Comparison of ENCODE assay signal across 20 cellular contexts in the genomic region with DNA sequence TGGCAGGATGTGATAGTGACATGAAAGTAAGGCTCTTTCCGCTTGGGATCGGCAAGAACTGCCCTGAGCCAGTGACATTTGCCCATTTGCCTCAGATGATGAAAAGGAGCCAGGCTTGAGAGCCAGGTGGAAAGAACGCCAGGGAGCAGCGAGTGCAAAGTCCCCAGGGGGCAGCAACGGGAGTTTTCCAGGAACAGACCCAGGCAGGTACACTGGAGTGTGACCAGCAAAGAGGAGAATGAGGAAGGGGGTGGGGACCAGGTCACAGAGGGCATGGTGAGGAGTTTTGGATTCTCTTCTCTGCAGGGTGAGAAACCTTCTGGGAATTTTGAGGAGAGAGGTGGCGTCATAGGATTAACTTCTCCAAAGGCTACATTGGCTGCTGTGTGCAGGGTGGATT. TPM values are rescaled to one million over a fixed set of nuclear protein-coding genes. Genes with fewer than 3 reads are reported as not detected.
DNase-seq lines count a peak whose midpoint lies in the region; ATAC-seq and TF ChIP-seq lines count a peak whose summit lies in the region.
"Had no signal": no experiment of that assay in that cellular context is flagged by ENCODE, and none has a peak within 500 bp of the region (broad histone marks: within the 10 kb centered on the region; RNA-seq: fewer than 3 reads in every experiment).

No MANE protein-coding gene starts in this region.

- H3K9me3 Mint-ChIP-seq in activated T-cell treated with anti-CD3 and anti-CD28 coated beads, Interleukin-2, amount 50 U/mL, for 4 hours = no peaks in the 10 kb centered on the region
- H3K9me3 Mint-ChIP-seq: activated CD8-positive, alpha-beta T cell treated with anti-CD3 and anti-CD28 coated beads for 36 hours; dendritic cell treated with granulocyte-macrophage colony-stimulating factor and Interleukin-4, amounts not matched to agents 40 ng/mL and 50 ng/mL, for 4 days had no signal

- TF ChIP-seq EP300 in Ishikawa (IDR thresholded peaks at IDR 0.05; ENCODE audit: borderline replicate concordance) = peak; percentile 58; the same call in 1 of the 2 replicates

- no peaks in the 10 kb centered on the region for H4K20me1 ChIP-seq in BLaER1

- no peak overlapping the region for H3K27ac ChIP-seq in BLaER1
- H3K27ac ChIP-seq: adrenal gland, C4-2B, cardiac muscle cell, left ventricle myocardium inferior, prostate gland had no signal

- H3K4me3 Mint-ChIP-seq in T-helper 17 cell = no peak overlapping the region
- H3K4me3 Mint-ChIP-seq in activated T-cell treated with anti-CD3 and anti-CD28 coated beads, Interleukin-2, amount 50 U/mL, for 4 hours = no peak overlapping the region
- H3K4me3 Mint-ChIP-seq: activated CD8-positive, alpha-beta T cell treated with anti-CD3 and anti-CD28 coated beads for 36 hours; dendritic cell treated with granulocyte-macrophage colony-stimulating factor and Interleukin-4, amounts not matched to agents 40 ng/mL and 50 ng/mL, for 4 days had no signal

- no peaks in the 10 kb centered on the region for H3K36me3 ChIP-seq in BLaER1
- H3K36me3 ChIP-seq: adrenal gland, cardiac muscle cell, left ventricle myocardium inferior, prostate gland had no signal

- DNase-seq in T-helper 17 cell (no peak), left kidney (ENCODE audit: low read depth, low spot score) (peak; percentile 24), MV-4-11 (lab: John Stamatoyannopoulos, UW) (no peak)
- no peak for DNase-seq in activated T-cell treated with anti-CD3 and anti-CD28 coated beads, Interleukin-2, amount 50 U/mL, for 4 hours
- DNase-seq: activated CD8-positive, alpha-beta T cell treated with anti-CD3 and anti-CD28 coated beads for 36 hours; activated T-cell treated with anti-CD3 and anti-CD28 coated beads for 4 hours; adrenal gland; DMS153; left ventricle myocardium inferior; NCI-H187 treated with DMSO at 0.1 percent for 48 hours had no signal

- H3K4me1 ChIP-seq in BLaER1 = peaks cover 53% of the 10 kb centered on the region
- H3K4me1 ChIP-seq: adrenal gland, left ventricle myocardium inferior, prostate gland had no signal

- no peak overlapping the region for H3K9ac ChIP-seq in BLaER1

- H3K27ac Mint-ChIP-seq in T-helper 17 cell = peak overlapping the region; percentile 16
- H3K27ac Mint-ChIP-seq: activated CD8-positive, alpha-beta T cell treated with anti-CD3 and anti-CD28 coated beads for 36 hours; dendritic cell treated with granulocyte-macrophage colony-stimulating factor and Interleukin-4, amounts not matched to agents 40 ng/mL and 50 ng/mL, for 4 days had no signal

- peaks cover 6% of the 10 kb centered on the region for H3K36me3 Mint-ChIP-seq in T-helper 17 cell (ENCODE audit: low read depth)
- no peaks in the 10 kb centered on the region for H3K36me3 Mint-ChIP-seq in activated T-cell treated with anti-CD3 and anti-CD28 coated beads, Interleukin-2, amount 50 U/mL, for 4 hours (ENCODE audit: insufficient read depth)

- ATAC-seq in T-helper 17 cell (no peak), HG02981 (IDR thresholded peaks at IDR 0.05; ENCODE audit: unreplicated experiment) (no peak), HG03520 (IDR thresholded peaks at IDR 0.05; ENCODE audit: unreplicated experiment) (no peak)
- no peak for ATAC-seq in activated T-cell treated with anti-CD3 and anti-CD28 coated beads, Interleukin-2, amount 50 U/mL, for 4 hours
- ATAC-seq: activated CD4-positive, CD25-positive, alpha-beta regulatory T cell treated with anti-CD3 and anti-CD28 coated beads, Interleukin-2, amount 50 U/mL, for 24 hours; activated CD8-positive, alpha-beta T cell treated with anti-CD3 and anti-CD28 coated beads for 36 hours; Right ventricle myocardium inferior had no signal

- H3K4me1 Mint-ChIP-seq in T-helper 17 cell = peaks cover 7% of the 10 kb centered on the region
- peaks cover 2% of the 10 kb centered on the region for H3K4me1 Mint-ChIP-seq in activated T-cell treated with anti-CD3 and anti-CD28 coated beads, Interleukin-2, amount 50 U/mL, for 4 hours (ENCODE audit: low read depth)

- H3K27me3 ChIP-seq in BLaER1 = no peaks in the 10 kb centered on the region
- H3K27me3 ChIP-seq: adrenal gland, cardiac muscle cell had no signal

- H3K9me3 ChIP-seq in BLaER1 (0 out of 2 replicates have a peak, but pooled peaks cover 8% of the 10 kb centered on the region), T-helper 17 cell (ENCODE audit: control insufficient read depth, low read length, poor library complexity, severe bottlenecking) (no peaks in the 10 kb centered on the region)
- H3K9me3 ChIP-seq: adrenal gland, prostate gland had no signal

- peak overlapping the region; percentile 61 for H3K4me2 ChIP-seq in BLaER1

- TF ChIP-seq RAD21 in Ishikawa (IDR thresholded peaks at IDR 0.05; ENCODE audit: low read depth) = peak; percentile 32

- H3K4me3 ChIP-seq in BLaER1 = no peak overlapping the region
- H3K4me3 ChIP-seq: adrenal gland, cardiac muscle cell, left ventricle myocardium inferior, prostate gland had no signal

- H3K27me3 Mint-ChIP-seq in T-helper 17 cell = peaks cover 47% of the 10 kb centered on the region
- H3K27me3 Mint-ChIP-seq in activated T-cell treated with anti-CD3 and anti-CD28 coated beads, Interleukin-2, amount 50 U/mL, for 4 hours (ENCODE audit: low read depth) = peaks cover 8% of the 10 kb centered on the region

TF ChIP-seq in Ishikawa, 13 proteins besides CTCF, POLR2A, EP300 and RAD21:
- no peak; the same call in 1 of the 2 replicates for TF ChIP-seq NFIC (IDR thresholded peaks at IDR 0.05)
- TF ChIP-seq TEAD4 (IDR thresholded peaks at IDR 0.05) = 0 out of 2 replicates have a peak, but pooled peaks have one; percentile 20
- no peak for TF ChIP-seq FOXM1 (IDR thresholded peaks at IDR 0.05; ENCODE audit: borderline replicate concordance, low read depth)
- no peak for TF ChIP-seq CREB1 (IDR thresholded peaks at IDR 0.05; ENCODE audit: low read depth)
- TF ChIP-seq CEBPB (IDR thresholded peaks at IDR 0.05) = no peak
- TF ChIP-seq EGR1 (IDR thresholded peaks at IDR 0.05) = no peak
- TF ChIP-seq TAF1 (IDR thresholded peaks at IDR 0.05; ENCODE audit: low read depth) = no peak
- TF ChIP-seq, protein P1, sequence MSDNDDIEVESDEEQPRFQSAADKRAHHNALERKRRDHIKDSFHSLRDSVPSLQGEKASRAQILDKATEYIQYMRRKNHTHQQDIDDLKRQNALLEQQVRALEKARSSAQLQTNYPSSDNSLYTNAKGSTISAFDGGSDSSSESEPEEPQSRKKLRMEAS (IDR thresholded peaks at IDR 0.05) = peak; percentile 17; the same call in 1 of the 2 replicates
- TF ChIP-seq TCF12 (IDR thresholded peaks at IDR 0.05; ENCODE audit: low read depth) = peak; percentile 67
- TF ChIP-seq, protein P2, sequence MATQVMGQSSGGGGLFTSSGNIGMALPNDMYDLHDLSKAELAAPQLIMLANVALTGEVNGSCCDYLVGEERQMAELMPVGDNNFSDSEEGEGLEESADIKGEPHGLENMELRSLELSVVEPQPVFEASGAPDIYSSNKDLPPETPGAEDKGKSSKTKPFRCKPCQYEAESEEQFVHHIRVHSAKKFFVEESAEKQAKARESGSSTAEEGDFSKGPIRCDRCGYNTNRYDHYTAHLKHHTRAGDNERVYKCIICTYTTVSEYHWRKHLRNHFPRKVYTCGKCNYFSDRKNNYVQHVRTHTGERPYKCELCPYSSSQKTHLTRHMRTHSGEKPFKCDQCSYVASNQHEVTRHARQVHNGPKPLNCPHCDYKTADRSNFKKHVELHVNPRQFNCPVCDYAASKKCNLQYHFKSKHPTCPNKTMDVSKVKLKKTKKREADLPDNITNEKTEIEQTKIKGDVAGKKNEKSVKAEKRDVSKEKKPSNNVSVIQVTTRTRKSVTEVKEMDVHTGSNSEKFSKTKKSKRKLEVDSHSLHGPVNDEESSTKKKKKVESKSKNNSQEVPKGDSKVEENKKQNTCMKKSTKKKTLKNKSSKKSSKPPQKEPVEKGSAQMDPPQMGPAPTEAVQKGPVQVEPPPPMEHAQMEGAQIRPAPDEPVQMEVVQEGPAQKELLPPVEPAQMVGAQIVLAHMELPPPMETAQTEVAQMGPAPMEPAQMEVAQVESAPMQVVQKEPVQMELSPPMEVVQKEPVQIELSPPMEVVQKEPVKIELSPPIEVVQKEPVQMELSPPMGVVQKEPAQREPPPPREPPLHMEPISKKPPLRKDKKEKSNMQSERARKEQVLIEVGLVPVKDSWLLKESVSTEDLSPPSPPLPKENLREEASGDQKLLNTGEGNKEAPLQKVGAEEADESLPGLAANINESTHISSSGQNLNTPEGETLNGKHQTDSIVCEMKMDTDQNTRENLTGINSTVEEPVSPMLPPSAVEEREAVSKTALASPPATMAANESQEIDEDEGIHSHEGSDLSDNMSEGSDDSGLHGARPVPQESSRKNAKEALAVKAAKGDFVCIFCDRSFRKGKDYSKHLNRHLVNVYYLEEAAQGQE (IDR thresholded peaks at IDR 0.05; ENCODE audit: low read depth) = no peak
- TF ChIP-seq YY1 (IDR thresholded peaks at IDR 0.05; ENCODE audit: low read depth) = no peak
- TF ChIP-seq, protein P3, sequence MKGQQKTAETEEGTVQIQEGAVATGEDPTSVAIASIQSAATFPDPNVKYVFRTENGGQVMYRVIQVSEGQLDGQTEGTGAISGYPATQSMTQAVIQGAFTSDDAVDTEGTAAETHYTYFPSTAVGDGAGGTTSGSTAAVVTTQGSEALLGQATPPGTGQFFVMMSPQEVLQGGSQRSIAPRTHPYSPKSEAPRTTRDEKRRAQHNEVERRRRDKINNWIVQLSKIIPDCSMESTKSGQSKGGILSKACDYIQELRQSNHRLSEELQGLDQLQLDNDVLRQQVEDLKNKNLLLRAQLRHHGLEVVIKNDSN (IDR thresholded peaks at IDR 0.05) = no peak
- no peak for TF ChIP-seq ZBTB7A (IDR thresholded peaks at IDR 0.05; ENCODE audit: low read depth)

RNA-seq across cellular contexts. Expression of a gene that starts 10.8 kb away (rescaled TPM):
- 10 to 100 TPM in 1 of 2 donors, 1 to 10 TPM in 1; 8.1 to 10.9 TPM for total RNA-seq in T-helper 17 cell
- total RNA-seq in activated T-cell treated with anti-CD3 and anti-CD28 coated beads, Interleukin-2, amount 50 U/mL, for 4 hours = 10 to 100 TPM; 44.2 to 50.4 (median 48.3) TPM
